8 cellular contexts compared by ENCODE assay signal in genomic region chr18:5890606-5891360, GRCh38. TPM values are rescaled to one million over a fixed set of nuclear protein-coding genes. Genes with fewer than 3 reads are reported as not detected.
DNase-seq lines count a peak whose midpoint lies in the region; ATAC-seq and TF ChIP-seq lines count a peak whose summit lies in the region.

No MANE protein-coding gene starts in this region.

- TF ChIP-seq CTCF in retinal pigment epithelial cell (conservative IDR thresholded peaks at IDR 0.05; ENCODE audit: low read depth, low read length) = peak; percentile 19

- DNase-seq in ACHN (peak; percentile 47), left cardiac atrium (peak; percentile 47), retinal pigment epithelial cell (ENCODE audit: low read depth) (no peak), H4 (ENCODE audit: low spot score) (no peak)
- DNase-seq in activated CD8-positive, alpha-beta memory T cell treated with anti-CD3 and anti-CD28 coated beads, Interleukin-2, amount 50 U/mL, for 4 hours = peak; percentile 39
- no peak for DNase-seq in activated CD4-positive, CD25-positive, alpha-beta regulatory T cell treated with anti-CD3 and anti-CD28 coated beads, Interleukin-2, amount 50 U/mL, for 72 hours

- H3K4me3 ChIP-seq in retinal pigment epithelial cell (ENCODE audit: low read length) = peak overlapping the region; percentile 35

- in situ Hi-C loops in ACHN (cut with HindIII; ENCODE audit: low pct_ligation_motif_present, low pct_unique_long_range_greater_than_20kb, low sequenced_read_pairs) = no loop called here

- intact Hi-C loops in left cardiac atrium (cut with DNase I) = loop anchor here in 1 of 2 donors (5.0 to 10.0 kb wide), 3 partner anchors 72 to 244 kb away; no protein-coding TSS in a partner anchor

- ATAC-seq in GM19043 (IDR thresholded peaks at IDR 0.05; ENCODE audit: low read depth, unreplicated experiment) = peak; percentile 84
- peak; percentile 75 for ATAC-seq in HG03159 (IDR thresholded peaks at IDR 0.05; ENCODE audit: unreplicated experiment)
- peak; percentile 92 to 93 for ATAC-seq in left cardiac atrium

RNA-seq across cellular contexts. Expression of gene TMEM200C, which starts 4.5 kb away (rescaled TPM):
- 1 to 10 TPM in 1 of 2 donors, under 1 TPM in 1; 0.71 to 4.3 TPM for total RNA-seq in left cardiac atrium
- total RNA-seq in H4 (2014; rRNA removed; shearing (Covaris generic)) = 0.31 and 0.35 TPM in 2 replicates

Comparison
In these comparisons a context has a peak if more than half of its experiments do, and no peak if none do; other contexts are left out.
1. DNase-seq: peak in ACHN (single experiment), activated CD8-positive, alpha-beta memory T cell treated with anti-CD3 and anti-CD28 coated beads, Interleukin-2, amount 50 U/mL, for 4 hours (single experiment) and left cardiac atrium (single experiment); none in retinal pigment epithelial cell (single experiment), H4 (single experiment) and activated CD4-positive, CD25-positive, alpha-beta regulatory T cell treated with anti-CD3 and anti-CD28 coated beads, Interleukin-2, amount 50 U/mL, for 72 hours (single experiment).
2. Peak in every context shown above with its lines, with median percentiles within 50 percentile points of each other: ATAC-seq.